ENCODE assay signal across 23 cellular contexts in genomic region chrX:46400530-46400929, GRCh38.
"Had no signal": no experiment of that assay in that cellular context is flagged by ENCODE, and none has a peak within 500 bp of the region (broad histone marks: within the 10 kb centered on the region; RNA-seq: fewer than 3 reads in every experiment).

No MANE protein-coding gene starts in this region.

- H3K9me3 ChIP-seq: SJCRH30 had no signal

- H3K4me3 ChIP-seq: SJCRH30 had no signal

- H3K27ac ChIP-seq: HL-60, RWPE1, SJCRH30 had no signal

- H3K27me3 ChIP-seq: SJCRH30 had no signal

- H3K4me1 ChIP-seq: SJCRH30 had no signal

- FAIRE-seq: HTR-8/SVneo had no signal

- DNase-seq: KBM-7, MV-4-11, NCI-H1048, NCI-H1105, NCI-H1417, NCI-H1436 treated with DMSO at 0.1 percent for 48 hours, NCI-H1694, NCI-H187 treated with DMSO at 0.1 percent for 48 hours, NCI-H2029 treated with DMSO at 0.1 percent for 48 hours, NCI-H2107, NCI-H2171, NCI-H226, NCI-H446, NCI-H510A, NCI-H524 treated with DMSO at 0.1 percent for 48 hours, NCI-H69, NCI-H774, SHP77 treated with DMSO at 0.1 percent for 48 hours, SJCRH30 had no signal

- H3K36me3 ChIP-seq: SJCRH30 had no signal

- ATAC-seq: SK-N-SH treated with all-trans-retinoic acid at 6 μM for 48 hours had no signal
